ENCODE assay signal across 1 cellular context in the genomic region with DNA sequence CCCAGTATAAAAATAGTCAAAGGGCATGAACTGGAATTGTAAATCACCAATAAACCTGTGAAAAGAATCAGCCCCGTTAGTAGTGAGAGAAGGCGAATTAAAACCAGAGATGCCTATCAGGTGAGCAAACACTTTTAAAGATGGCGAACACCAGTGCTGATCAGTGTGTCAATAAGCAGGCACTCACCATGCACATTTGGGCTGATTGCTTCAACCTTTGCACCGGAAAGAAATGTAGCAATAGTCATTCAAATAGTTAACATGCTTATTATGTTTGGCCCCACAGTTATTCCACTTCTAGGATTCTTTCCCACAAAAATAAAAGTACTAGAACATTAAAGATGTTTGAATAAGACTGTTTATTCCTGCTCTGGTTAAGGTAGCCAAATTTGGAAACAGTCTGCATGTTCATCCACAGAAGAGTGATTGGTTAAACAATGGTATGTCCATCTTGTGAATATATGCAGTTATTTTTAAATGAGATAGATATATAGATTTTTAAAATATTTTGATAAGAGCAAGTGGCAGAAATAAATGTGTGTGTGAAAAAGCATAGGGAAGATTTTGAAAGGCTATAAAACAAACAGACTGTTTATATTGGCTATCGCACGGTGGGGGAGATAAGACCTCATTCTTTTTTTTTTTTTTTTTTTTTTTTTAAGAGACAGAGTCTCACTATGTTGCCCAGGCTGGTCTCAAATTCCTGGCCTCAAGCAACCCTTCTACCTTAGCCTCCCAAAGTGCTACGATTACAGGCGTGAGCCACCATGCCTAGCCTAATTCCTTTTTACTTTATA.
TF ChIP-seq lines count a peak whose summit lies in the region.

No MANE protein-coding gene starts in this region.

TF ChIP-seq in HepG2, 621 proteins besides CTCF, POLR2A, EP300 and RAD21 (continued from another document):
- no peak for TF ChIP-seq HOXA5 (CRISPR knock-in tag; IDR thresholded peaks at IDR 0.05)
